1 cellular context compared by ENCODE assay signal in genomic region chr2:234446404-234447076, GRCh38.
TF ChIP-seq lines count a peak whose summit lies in the region.

No MANE protein-coding gene starts in this region.

TF ChIP-seq in liver, 16 proteins besides CTCF, POLR2A, EP300 and RAD21 (continued from another document):
- TF ChIP-seq REST (IDR thresholded peaks at IDR 0.05): no peak
